In genomic region chr11:59678813-59679165, GRCh38 we compare ENCODE assay signal across 15 cellular contexts. TPM values are rescaled to one million over a fixed set of nuclear protein-coding genes. Genes with fewer than 3 reads are reported as not detected.
DNase-seq lines count a peak whose midpoint lies in the region; ATAC-seq and TF ChIP-seq lines count a peak whose summit lies in the region.
"Had no signal": no experiment of that assay in that cellular context is flagged by ENCODE, and none has a peak within 500 bp of the region (broad histone marks: within the 10 kb centered on the region; RNA-seq: fewer than 3 reads in every experiment).

No MANE protein-coding gene starts in this region.

- H3K27me3 ChIP-seq in endodermal cell (ENCODE audit: control insufficient read depth, insufficient read depth, low read length, poor library complexity, severe bottlenecking) (no peaks in the 10 kb centered on the region), neural progenitor cell (no peaks in the 10 kb centered on the region)
- H3K27me3 ChIP-seq: BLaER1 treated with 17β-estradiol and CSF1 and Interleukin-3, amounts not matched to agents 10 nM and 100 nM had no signal

- peaks cover 5% of the 10 kb centered on the region for H3K27me3 Mint-ChIP-seq in activated CD8-positive, alpha-beta T cell treated with anti-CD3 and anti-CD28 coated beads for 36 hours
- peaks cover 3% of the 10 kb centered on the region for H3K27me3 Mint-ChIP-seq in activated CD8-positive, alpha-beta T cell treated with anti-CD3 and anti-CD28 coated beads, Interleukin-2, amount 10 ng/mL, durations not matched to agents 7 days and 5 days (ENCODE audit: low read depth)
- no peaks in the 10 kb centered on the region for H3K27me3 Mint-ChIP-seq in endodermal cell (ENCODE audit: insufficient read depth)
- H3K27me3 Mint-ChIP-seq in neural progenitor cell (ENCODE audit: insufficient read depth, low read depth): no peaks in the 10 kb centered on the region

- peaks cover 33% of the 10 kb centered on the region for H3K9me3 ChIP-seq in endodermal cell (ENCODE audit: control insufficient read depth, low read length)
- H3K9me3 ChIP-seq in neural progenitor cell (ENCODE audit: low read depth): no peaks in the 10 kb centered on the region
- H3K9me3 ChIP-seq: BLaER1 treated with 17β-estradiol and CSF1 and Interleukin-3, amounts not matched to agents 10 nM and 100 nM had no signal

- H3K4me1 ChIP-seq in endodermal cell (ENCODE audit: control insufficient read depth, insufficient read depth, low read length): no peaks in the 10 kb centered on the region
- H3K4me1 ChIP-seq in neural progenitor cell: peaks cover 9% of the 10 kb centered on the region

- CTCF ChIA-PET in activated CD8-positive, alpha-beta T cell treated with anti-CD3 and anti-CD28 coated beads for 36 hours (lab: Charles Lee): no interaction called here
- CTCF ChIA-PET in activated CD8-positive, alpha-beta T cell treated with anti-CD3 and anti-CD28 coated beads, Interleukin-2, amount 10 ng/mL, durations not matched to agents 7 days and 5 days (lab: Charles Lee): interaction anchor here (0.8 to 2.7 kb wide), 3 partner anchors 19 to 141 kb away, joined by 3 to 12 read pairs (median 7); no protein-coding TSS in a partner anchor

- no peak for ATAC-seq in activated CD8-positive, alpha-beta T cell treated with anti-CD3 and anti-CD28 coated beads for 36 hours
- no peak for ATAC-seq in activated CD8-positive, alpha-beta T cell treated with anti-CD3 and anti-CD28 coated beads, Interleukin-2, amount 10 ng/mL, durations not matched to agents 7 days and 5 days
- ATAC-seq in GM21528 (IDR thresholded peaks at IDR 0.05; ENCODE audit: low FRiP score, unreplicated experiment): no peak
- ATAC-seq: HCT116 had no signal

- peaks cover 8% of the 10 kb centered on the region for H3F3A ChIP-seq in neural progenitor cell (ENCODE audit: low read depth)

- H3K4me3 ChIP-seq in endodermal cell (ENCODE audit: low read length) (peak overlapping the region; percentile 54), neural progenitor cell (no peak overlapping the region)
- H3K4me3 ChIP-seq: BLaER1 treated with 17β-estradiol and CSF1 and Interleukin-3, amounts not matched to agents 10 nM and 100 nM had no signal

- no peak overlapping the region for H3K4me2 ChIP-seq in neural progenitor cell
- H3K4me2 ChIP-seq: BLaER1 treated with 17β-estradiol and CSF1 and Interleukin-3, amounts not matched to agents 10 nM and 100 nM had no signal

- no peaks in the 10 kb centered on the region for H3K79me2 ChIP-seq in neural progenitor cell (ENCODE audit: low read depth)

- 93% methylated on average over 3 of the region's 3 CpGs; no CpG with 5 or more reads in 1 of the 2 experiments for WGBS in endodermal cell (ENCODE audit: insufficient coverage in 1 of 2, insufficient read length in 1 of 2), 2 experiments

- TF ChIP-seq CTCF in activated CD8-positive, alpha-beta T cell treated with anti-CD3 and anti-CD28 coated beads for 36 hours (IDR thresholded peaks at IDR 0.05): no peak
- no peak for TF ChIP-seq CTCF in endodermal cell (conservative IDR thresholded peaks at IDR 0.05)
- no peak for TF ChIP-seq CTCF in neural progenitor cell (IDR thresholded peaks at IDR 0.05)

- H3K27ac ChIP-seq in endodermal cell (ENCODE audit: low read depth, low read length) (no peak overlapping the region), neural progenitor cell (no peak overlapping the region), caudate nucleus (ENCODE audit: low read depth, low read length) (no peak overlapping the region)
- H3K27ac ChIP-seq: BLaER1 treated with 17β-estradiol and CSF1 and Interleukin-3, amounts not matched to agents 10 nM and 100 nM had no signal

- H3K36me3 Mint-ChIP-seq in activated CD8-positive, alpha-beta T cell treated with anti-CD3 and anti-CD28 coated beads for 36 hours (ENCODE audit: low read depth): no peaks in the 10 kb centered on the region
- H3K36me3 Mint-ChIP-seq in activated CD8-positive, alpha-beta T cell treated with anti-CD3 and anti-CD28 coated beads, Interleukin-2, amount 10 ng/mL, durations not matched to agents 7 days and 5 days (ENCODE audit: low read depth): no peaks in the 10 kb centered on the region
- H3K36me3 Mint-ChIP-seq in endodermal cell (ENCODE audit: low read depth): no peaks in the 10 kb centered on the region
- H3K36me3 Mint-ChIP-seq in neural progenitor cell: no peaks in the 10 kb centered on the region
- H3K36me3 Mint-ChIP-seq: CD4-positive, CD25-positive, alpha-beta regulatory T cell had no signal

- H2AFZ ChIP-seq in neural progenitor cell (replicated peaks): no peak overlapping the region

- H3K27ac Mint-ChIP-seq in activated CD8-positive, alpha-beta T cell treated with anti-CD3 and anti-CD28 coated beads for 36 hours: peak overlapping the region; percentile 16
- no peak overlapping the region for H3K27ac Mint-ChIP-seq in activated CD8-positive, alpha-beta T cell treated with anti-CD3 and anti-CD28 coated beads, Interleukin-2, amount 10 ng/mL, durations not matched to agents 7 days and 5 days
- H3K27ac Mint-ChIP-seq in endodermal cell (no peak overlapping the region), neural progenitor cell (no peak overlapping the region)
- H3K27ac Mint-ChIP-seq: CD4-positive, CD25-positive, alpha-beta regulatory T cell had no signal

- no peaks in the 10 kb centered on the region for H3K9me3 Mint-ChIP-seq in activated CD8-positive, alpha-beta T cell treated with anti-CD3 and anti-CD28 coated beads for 36 hours
- no peaks in the 10 kb centered on the region for H3K9me3 Mint-ChIP-seq in activated CD8-positive, alpha-beta T cell treated with anti-CD3 and anti-CD28 coated beads, Interleukin-2, amount 10 ng/mL, durations not matched to agents 7 days and 5 days (ENCODE audit: insufficient read depth)
- H3K9me3 Mint-ChIP-seq in endodermal cell (peaks cover 17% of the 10 kb centered on the region), neural progenitor cell (no peaks in the 10 kb centered on the region)
- H3K9me3 Mint-ChIP-seq: CD4-positive, CD25-positive, alpha-beta regulatory T cell had no signal

- peaks cover 8% of the 10 kb centered on the region for H3K4me1 Mint-ChIP-seq in activated CD8-positive, alpha-beta T cell treated with anti-CD3 and anti-CD28 coated beads for 36 hours (ENCODE audit: low read depth)
- no peaks in the 10 kb centered on the region for H3K4me1 Mint-ChIP-seq in activated CD8-positive, alpha-beta T cell treated with anti-CD3 and anti-CD28 coated beads, Interleukin-2, amount 10 ng/mL, durations not matched to agents 7 days and 5 days (ENCODE audit: low read depth)
- peaks cover 25% of the 10 kb centered on the region for H3K4me1 Mint-ChIP-seq in endodermal cell
- H3K4me1 Mint-ChIP-seq in neural progenitor cell: no peaks in the 10 kb centered on the region
- H3K4me1 Mint-ChIP-seq: CD4-positive, CD25-positive, alpha-beta regulatory T cell had no signal

- H4K20me1 ChIP-seq in neural progenitor cell (ENCODE audit: low read depth): no peaks in the 10 kb centered on the region
- H4K20me1 ChIP-seq: BLaER1 treated with 17β-estradiol and CSF1 and Interleukin-3, amounts not matched to agents 10 nM and 100 nM had no signal

- H3K9ac ChIP-seq in endodermal cell (ENCODE audit: extremely low read depth, low read length, poor library complexity, severe bottlenecking): no peak overlapping the region
- H3K9ac ChIP-seq in neural progenitor cell: no peak overlapping the region
- H3K9ac ChIP-seq: BLaER1 treated with 17β-estradiol and CSF1 and Interleukin-3, amounts not matched to agents 10 nM and 100 nM had no signal

- H3K36me3 ChIP-seq in endodermal cell (ENCODE audit: control insufficient read depth, insufficient read depth, low read length): no peaks in the 10 kb centered on the region
- no peaks in the 10 kb centered on the region for H3K36me3 ChIP-seq in neural progenitor cell
- H3K36me3 ChIP-seq: BLaER1 treated with 17β-estradiol and CSF1 and Interleukin-3, amounts not matched to agents 10 nM and 100 nM had no signal

- intact Hi-C loops in activated CD8-positive, alpha-beta T cell treated with anti-CD3 and anti-CD28 coated beads for 36 hours (cut with micrococcal nuclease): loop anchor here (10.0 kb wide), 1 partner anchor 126 kb away; no protein-coding TSS in a partner anchor

- POLR2A ChIA-PET in activated CD8-positive, alpha-beta T cell treated with anti-CD3 and anti-CD28 coated beads for 36 hours (lab: Charles Lee): no interaction called here
- POLR2A ChIA-PET in activated CD8-positive, alpha-beta T cell treated with anti-CD3 and anti-CD28 coated beads, Interleukin-2, amount 10 ng/mL, durations not matched to agents 7 days and 5 days (lab: Charles Lee): no interaction called here

- no peak overlapping the region for H3K4me3 Mint-ChIP-seq in activated CD8-positive, alpha-beta T cell treated with anti-CD3 and anti-CD28 coated beads for 36 hours
- no peak overlapping the region for H3K4me3 Mint-ChIP-seq in activated CD8-positive, alpha-beta T cell treated with anti-CD3 and anti-CD28 coated beads, Interleukin-2, amount 10 ng/mL, durations not matched to agents 7 days and 5 days
- H3K4me3 Mint-ChIP-seq in endodermal cell (no peak overlapping the region), neural progenitor cell (no peak overlapping the region)
- H3K4me3 Mint-ChIP-seq: CD4-positive, CD25-positive, alpha-beta regulatory T cell had no signal

- DNase-seq in activated CD8-positive, alpha-beta T cell treated with anti-CD3 and anti-CD28 coated beads for 36 hours: no peak
- DNase-seq in activated CD8-positive, alpha-beta T cell treated with anti-CD3 and anti-CD28 coated beads, Interleukin-2, amount 10 ng/mL, durations not matched to agents 7 days and 5 days: no peak
- DNase-seq in NCI-H82 treated with DMSO at 0.1 percent for 48 hours (lab: John Stamatoyannopoulos, UW; ENCODE audit: unreplicated experiment) (peak; percentile 68), endodermal cell (no peak), neural progenitor cell (ENCODE audit: low spot score) (no peak), caudate nucleus (lab: John Stamatoyannopoulos, UW) (no peak), NCI-H526 treated with DMSO at 0.1 percent for 48 hours (lab: John Stamatoyannopoulos, UW) (no peak)
- DNase-seq: 8988T; ACHN; CD4-positive, CD25-positive, alpha-beta regulatory T cell; DMS153; DMS79 treated with DMSO at 0.1 percent for 48 hours had no signal

RNA-seq across cellular contexts. Expression of gene PATL1, which starts 10.0 kb away (rescaled TPM):
- 10 to 100 TPM; 59.5 to 60.6 TPM for total RNA-seq in activated CD8-positive, alpha-beta T cell treated with anti-CD3 and anti-CD28 coated beads for 36 hours
- total RNA-seq in activated CD8-positive, alpha-beta T cell treated with anti-CD3 and anti-CD28 coated beads, Interleukin-2, amount 10 ng/mL, durations not matched to agents 7 days and 5 days: 10 to 100 TPM; 47.8 to 49.9 TPM
- total RNA-seq in endodermal cell: 10 to 100 TPM; 41.0 to 45.7 TPM
- polyA plus RNA-seq in endodermal cell (2013, experiment 1 of 2): 32.8 TPM
- polyA plus RNA-seq in endodermal cell (2013, experiment 2 of 2): 29.4 TPM
- total RNA-seq in neural progenitor cell (ENCODE audit: low replicate concordance): 15.3 and 16.0 TPM in 2 replicates

RNA-seq across cellular contexts. Expression of gene OR10V1, which starts 34.9 kb away (rescaled TPM):
- not detected for total RNA-seq in activated CD8-positive, alpha-beta T cell treated with anti-CD3 and anti-CD28 coated beads for 36 hours
- not detected for total RNA-seq in activated CD8-positive, alpha-beta T cell treated with anti-CD3 and anti-CD28 coated beads, Interleukin-2, amount 10 ng/mL, durations not matched to agents 7 days and 5 days
- total RNA-seq in endodermal cell (not detected), neural progenitor cell (ENCODE audit: low replicate concordance) (not detected in 2 replicates)
- polyA plus RNA-seq in endodermal cell (2013, experiment 1 of 2): not detected
- not detected for polyA plus RNA-seq in endodermal cell (2013, experiment 2 of 2)
- total RNA-seq: CD4-positive, CD25-positive, alpha-beta regulatory T cell had no signal
- polyA plus RNA-seq: CD4-positive, CD25-positive, alpha-beta regulatory T cell had no signal
